Comparison of ENCODE assay signal across 20 cellular contexts in genomic region chr18:57009836-57010235, GRCh38.
A peak's percentile ranks its signal among the peaks of the same experiment; 100 is the strongest.
DNase-seq lines count a peak whose midpoint lies in the region; FAIRE-seq and TF ChIP-seq lines count a peak whose summit lies in the region.
"Had no signal": no experiment of that assay in that cellular context is flagged by ENCODE, and none has a peak within 500 bp of the region (broad histone marks: within the 10 kb centered on the region; RNA-seq: fewer than 3 reads in every experiment).

No MANE protein-coding gene starts in this region.

- no peak overlapping the region for H3K4me3 ChIP-seq in AG10803 (ENCODE audit: low read length)
- H3K4me3 ChIP-seq in bronchial epithelial cell (ENCODE audit: low read depth, low read length), result no peak overlapping the region
- H3K4me3 ChIP-seq: BLaER1 treated with 17β-estradiol and CSF1 and Interleukin-3, amounts not matched to agents 10 nM and 100 nM; GM12878; GM23248 had no signal

- H3K36me3 ChIP-seq in bronchial epithelial cell (ENCODE audit: control insufficient read depth, insufficient read depth, low read length), result no peaks in the 10 kb centered on the region
- H3K36me3 ChIP-seq: BE2C; BLaER1 treated with 17β-estradiol and CSF1 and Interleukin-3, amounts not matched to agents 10 nM and 100 nM had no signal

- H3K4me1 Mint-ChIP-seq in chondrocyte (ENCODE audit: low read depth), result peaks cover under 1% of the 10 kb centered on the region

- FAIRE-seq in bronchial epithelial cell (lab: Jason Lieb, UNC) (peak; percentile 7), frontal cortex (lab: Jason Lieb, UNC) (no peak)
- FAIRE-seq: GM12878, GM19239 had no signal

- no peak overlapping the region for H3K4me3 Mint-ChIP-seq in chondrocyte (ENCODE audit: unreplicated experiment)
- H3K4me3 Mint-ChIP-seq: CD14-positive monocyte; CD4-positive, alpha-beta T cell; CD8-positive, alpha-beta memory T cell; H9 had no signal

- H3K27me3 ChIP-seq in bronchial epithelial cell (ENCODE audit: control insufficient read depth, insufficient read depth, low read length), result no peaks in the 10 kb centered on the region
- H3K27me3 ChIP-seq: BE2C; BLaER1 treated with 17β-estradiol and CSF1 and Interleukin-3, amounts not matched to agents 10 nM and 100 nM had no signal

- H3K9me3 Mint-ChIP-seq in chondrocyte (ENCODE audit: low read depth), result no peaks in the 10 kb centered on the region
- H3K9me3 Mint-ChIP-seq: CD14-positive monocyte; CD4-positive, alpha-beta T cell; CD8-positive, alpha-beta memory T cell; H9 had no signal

- H3K27me3 Mint-ChIP-seq in chondrocyte (ENCODE audit: low read depth), result no peaks in the 10 kb centered on the region
- H3K27me3 Mint-ChIP-seq: CD4-positive, alpha-beta T cell had no signal

- no peak overlapping the region for H3K27ac Mint-ChIP-seq in chondrocyte (ENCODE audit: unreplicated experiment)
- H3K27ac Mint-ChIP-seq: CD14-positive monocyte; CD4-positive, alpha-beta T cell; CD8-positive, alpha-beta memory T cell had no signal

- TF ChIP-seq CTCF in AG10803 (conservative IDR thresholded peaks at IDR 0.05; ENCODE audit: low read length) (no peak), bronchial epithelial cell (IDR thresholded peaks at IDR 0.05; ENCODE audit: insufficient read depth, low read length, severe bottlenecking) (no peak), chondrocyte (IDR thresholded peaks at IDR 0.05) (no peak)

- no peaks in the 10 kb centered on the region for H3K36me3 Mint-ChIP-seq in chondrocyte (ENCODE audit: low read depth)

- DNase-seq in AG10803 (ENCODE audit: low read depth), result peak; percentile 42
- no peak for DNase-seq in bronchial epithelial cell (ENCODE audit: low read depth)
- DNase-seq in fibroblast of peridontal ligament (ENCODE audit: extremely low read depth), result peak; percentile 26
- DNase-seq in chondrocyte (ENCODE audit: low spot score), result no peak
- no peak for DNase-seq in NCI-H748 treated with DMSO at 0.1 percent for 48 hours (lab: John Stamatoyannopoulos, UW)
- no peak for DNase-seq in frontal cortex (ENCODE audit: low spot score in 2 of 2)
- DNase-seq: AML-193; BE2C; CD4-positive, alpha-beta T cell; CD8-positive, alpha-beta memory T cell; DMS 273 treated with DMSO at 0.1 percent for 48 hours; DMS79; EL; GDM1; GM23248; H9 had no signal

Comparison
In these comparisons a context has a peak if more than half of its experiments do, and no peak if none do; other contexts are left out.
1. DNase-seq: peak in AG10803 (single experiment) and fibroblast of peridontal ligament (single experiment); none in bronchial epithelial cell (single experiment), chondrocyte (single experiment), NCI-H748 treated with DMSO at 0.1 percent for 48 hours (single experiment) and frontal cortex (0 of 2).